14 cellular contexts compared by ENCODE assay signal in the genomic region with DNA sequence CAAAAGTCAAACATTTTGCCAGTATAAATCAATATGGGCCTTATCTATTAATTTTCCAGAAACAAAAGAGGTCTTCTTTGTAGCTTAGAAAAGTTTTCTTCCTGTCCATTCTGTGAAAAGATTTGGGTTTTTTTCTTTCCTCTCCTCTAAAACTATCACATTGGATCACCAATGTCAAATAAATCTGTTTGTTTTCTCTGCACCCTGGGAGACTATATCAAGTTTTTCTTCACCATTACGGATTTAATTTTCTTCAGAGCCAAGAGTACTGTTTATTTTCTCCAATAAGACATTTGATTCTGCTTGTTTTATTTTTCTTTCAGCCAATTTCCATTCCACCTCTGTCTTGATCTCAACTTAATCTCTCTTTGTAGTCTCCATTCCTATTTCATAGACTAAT. TPM values are rescaled to one million over a fixed set of nuclear protein-coding genes. Genes with fewer than 3 reads are reported as not detected.
DNase-seq lines count a peak whose midpoint lies in the region; ATAC-seq, FAIRE-seq and TF ChIP-seq lines count a peak whose summit lies in the region.
"Had no signal": no experiment of that assay in that cellular context is flagged by ENCODE, and none has a peak within 500 bp of the region (broad histone marks: within the 10 kb centered on the region; RNA-seq: fewer than 3 reads in every experiment).

No MANE protein-coding gene starts in this region.

- H3K56ac ChIP-seq in IMR-90 (ENCODE audit: extremely low read depth, insufficient read depth, low read length) (no peak overlapping the region), H1 (replicated peaks; ENCODE audit: insufficient read length, low read depth, low read length) (no peak overlapping the region)

- no peak for TF ChIP-seq EP300 in H1 (IDR thresholded peaks at IDR 0.05; ENCODE audit: borderline replicate concordance in 1 of 2, low read depth in 2 of 2, low read length in 2 of 2)

- DNase-seq in IMR-90 (no peak), H1 (ENCODE audit: low read depth in 1 of 2, low spot score in 2 of 2) (no peak), erythroblast (lab: John Stamatoyannopoulos, UW) (no peak), H4 (ENCODE audit: low spot score) (no peak)
- DNase-seq in naive thymus-derived CD4-positive, alpha-beta T cell = no peak
- DNase-seq in central memory CD4-positive, alpha-beta T cell = no peak
- DNase-seq: activated T-cell treated with anti-CD3 and anti-CD28 coated beads, Interleukin-2, amount 50 U/mL, for 1 hour; cerebellar nuclear complex; GOT3; NCI-H2171; retina had no signal

- H3K9ac ChIP-seq in IMR-90 (ENCODE audit: low read depth, low read length) (peak overlapping the region; percentile 25; the same call in 1 of the 2 replicates), H1 (replicated peaks in 1 of 4; ENCODE audit: extremely low read depth in 1 of 4, low read depth in 3 of 4, low read length in 3 of 4) (no peak overlapping the region; a peak in 1 of 7 replicates)

- H3K36me3 ChIP-seq in ACC112 (ENCODE audit: insufficient read depth, low read length) (no peaks in the 10 kb centered on the region), IMR-90 (ENCODE audit: control insufficient read depth, insufficient read depth, low read length) (no peaks in the 10 kb centered on the region), H1 (ENCODE audit: control insufficient read depth in 2 of 4, insufficient read depth in 4 of 4, low read length in 3 of 4) (no peaks in the 10 kb centered on the region; a peak in 1 of 8 replicates)
- no peaks in the 10 kb centered on the region for H3K36me3 ChIP-seq in naive thymus-derived CD4-positive, alpha-beta T cell (ENCODE audit: control insufficient read depth in 2 of 3, insufficient read depth in 3 of 3, low read length in 3 of 3)

- H2BK15ac ChIP-seq in IMR-90 (ENCODE audit: low read depth, low read length) = no peak overlapping the region
- H2BK15ac ChIP-seq in H1 (ENCODE audit: low read length) = no peak overlapping the region

- no peak overlapping the region for H2BK120ac ChIP-seq in IMR-90 (ENCODE audit: low read depth, low read length)
- no peak overlapping the region for H2BK120ac ChIP-seq in H1 (replicated peaks; ENCODE audit: low read depth, low read length)

- WGBS in IMR-90 (ENCODE audit: extremely low coverage in 2 of 2, insufficient read length in 1 of 2), 2 experiments = no CpG with 5 or more reads among the region's 1 CpG
- WGBS in H1 (ENCODE audit: extremely low coverage in 1 of 2, insufficient coverage in 1 of 2, insufficient read length in 1 of 2, insufficient replicate concordance in 2 of 2, low coverage in 1 of 2, low lambda C conversion rate in 2 of 2, missing lambda C conversion rate in 1 of 2), 2 experiments = 56% methylated on average over 1 of the region's 1 CpG; no CpG with 5 or more reads in 1 of the 2 experiments

- H3K4me1 Mint-ChIP-seq in naive thymus-derived CD4-positive, alpha-beta T cell = peaks cover 10 to 33% (median 22%) of the 10 kb centered on the region in 7 donors

- peak overlapping the region in 8 of 10 donors; percentile 2 to 88 (median 78) for H3K4me3 Mint-ChIP-seq in naive thymus-derived CD4-positive, alpha-beta T cell

- H3K27me3 ChIP-seq in ACC112 (ENCODE audit: insufficient read depth, low read length) (0 out of 2 replicates have a peak, but pooled peaks cover 5% of the 10 kb centered on the region), IMR-90 (ENCODE audit: control insufficient read depth, insufficient read depth, low read length) (peaks cover 17% of the 10 kb centered on the region), H1 (replicated peaks in 1 of 4; ENCODE audit: control insufficient read depth in 3 of 4, extremely low read depth in 1 of 4, insufficient read depth in 3 of 4, low read length in 3 of 4) (no peaks in the 10 kb centered on the region)
- peaks cover 0 to 5% of the 10 kb centered on the region in 2 donors for H3K27me3 ChIP-seq in naive thymus-derived CD4-positive, alpha-beta T cell (ENCODE audit: control insufficient read depth in 2 of 2, insufficient read depth in 2 of 2, low read length in 2 of 2)

- POLR2A ChIA-PET in IMR-90 (lab: Charles Lee; ENCODE audit: unreplicated experiment) = no interaction called here
- POLR2A ChIA-PET in H1 (lab: Charles Lee; ENCODE audit: partially characterized antibody) = interaction anchor here (0.8 to 1.2 kb wide), 3 partner anchors 9 to 14 kb away, joined by 3 to 13 read pairs (median 7); a partner anchor contains a TSS
- POLR2A ChIA-PET in naive thymus-derived CD4-positive, alpha-beta T cell (lab: Charles Lee) = no interaction called here

- CTCF ChIA-PET in IMR-90 (lab: Yijun Ruan, JAX) (interaction anchor here (0.7 kb wide), 1 partner anchor 14 kb away, joined by 3 read pairs; no protein-coding TSS in a partner anchor), H1 (lab: Charles Lee; ENCODE audit: partially characterized antibody) (interaction anchor here (1.1 to 1.2 kb wide), 2 partner anchors 11 to 22 kb away, joined by 3 to 4 read pairs; no protein-coding TSS in a partner anchor)
- CTCF ChIA-PET in naive thymus-derived CD4-positive, alpha-beta T cell (lab: Charles Lee) = interaction anchor here (0.5 to 0.6 kb wide), 2 partner anchors 30 to 80 kb away, joined by 3 read pairs; no protein-coding TSS in a partner anchor

- H2BK20ac ChIP-seq in IMR-90 (ENCODE audit: low read depth, low read length) = no peak overlapping the region
- H2BK20ac ChIP-seq in H1 (ENCODE audit: low read length) = no peak overlapping the region

- H3K14ac ChIP-seq in IMR-90 (replicated peaks; ENCODE audit: low read depth, low read length) (no peak overlapping the region), H1 (ENCODE audit: insufficient read length) (no peak overlapping the region)

- peak overlapping the region; percentile 5 for H2AFZ ChIP-seq in ACC112 (ENCODE audit: low read length, unreplicated experiment)
- H2AFZ ChIP-seq in IMR-90 (replicated peaks; ENCODE audit: low read length, poor library complexity) = no peak overlapping the region
- H2AFZ ChIP-seq in H1 (ENCODE audit: low read length) = no peak overlapping the region

- H3K9me3 ChIP-seq in IMR-90 (ENCODE audit: control insufficient read depth, insufficient read depth, low read length) (no peaks in the 10 kb centered on the region), H1 (ENCODE audit: insufficient read depth in 2 of 2, low read depth in 1 of 2, low read length in 1 of 2) (no peaks in the 10 kb centered on the region)
- H3K9me3 ChIP-seq in naive thymus-derived CD4-positive, alpha-beta T cell (ENCODE audit: control insufficient read depth in 2 of 3, low read length in 3 of 3) = no peaks in the 10 kb centered on the region

- H3K4me3 ChIP-seq in ACC112 (ENCODE audit: low read depth, low read length) (peak overlapping the region; percentile 82), IMR-90 (ENCODE audit: insufficient read depth, low read depth, low read length) (no peak overlapping the region), H1 (ENCODE audit: extremely low read depth in 1 of 4, insufficient read depth in 2 of 4, low read depth in 3 of 4, low read length in 4 of 4) (peak overlapping the region in 3 of 4 experiments; percentile 83 to 94 (median 88); a peak in 5 of 8 replicates)
- no peak overlapping the region for H3K4me3 ChIP-seq in naive thymus-derived CD4-positive, alpha-beta T cell (ENCODE audit: low read length)
- H3K4me3 ChIP-seq: lung had no signal

- H4K8ac ChIP-seq in IMR-90 (ENCODE audit: low read depth in 2 of 2, low read length in 2 of 2) (no peak overlapping the region), H1 (ENCODE audit: extremely low read depth, insufficient read depth, low read length) (no peak overlapping the region)

- H3K79me1 ChIP-seq in IMR-90 (ENCODE audit: low read depth in 1 of 2, low read length in 2 of 2) = peaks cover 0 to 8% of the 10 kb centered on the region in 2 experiments; a peak in 2 of 4 replicates
- H3K79me1 ChIP-seq in H1 (ENCODE audit: low read depth, low read length) = no peaks in the 10 kb centered on the region; the same call in none of the 2 replicates

- no peaks in the 10 kb centered on the region for H3K9me1 ChIP-seq in IMR-90 (ENCODE audit: insufficient read depth, low read length)

- peaks cover 0 to 48% (median 15%) of the 10 kb centered on the region in 5 donors for H3K27me3 Mint-ChIP-seq in naive thymus-derived CD4-positive, alpha-beta T cell

- H4K91ac ChIP-seq in IMR-90 (ENCODE audit: insufficient read depth, low read depth, low read length) = no peak overlapping the region
- H4K91ac ChIP-seq in H1 (replicated peaks; ENCODE audit: insufficient read length, low read length) = no peak overlapping the region

- no peaks in the 10 kb centered on the region for H3K79me2 ChIP-seq in ACC112 (ENCODE audit: control insufficient read depth, insufficient read depth, low read length, unreplicated experiment)
- peaks cover 0 to 17% of the 10 kb centered on the region in 2 experiments; a peak in 2 of 4 replicates for H3K79me2 ChIP-seq in H1 (ENCODE audit: control insufficient read depth in 1 of 2, insufficient read depth in 2 of 2, low read length in 2 of 2)

- no peak overlapping the region for H4K5ac ChIP-seq in IMR-90 (ENCODE audit: low read depth, low read length)
- no peak overlapping the region for H4K5ac ChIP-seq in H1 (ENCODE audit: insufficient read length, low read depth, low read length)

- H2BK5ac ChIP-seq in IMR-90 (ENCODE audit: low read depth, low read length, poor library complexity, severe bottlenecking) (no peak overlapping the region), H1 (ENCODE audit: low read depth, low read length) (no peak overlapping the region)

- no peak for TF ChIP-seq POLR2A in IMR-90 (IDR thresholded peaks at IDR 0.05; ENCODE audit: low read depth, low read length)
- TF ChIP-seq POLR2A in H1 (IDR thresholded peaks at IDR 0.05; ENCODE audit: control extremely low read depth in 1 of 2, low read depth in 2 of 2, low read length in 2 of 2) = no peak
- no peak for TF ChIP-seq POLR2A in erythroblast (IDR thresholded peaks at IDR 0.05; ENCODE audit: low read length)

- H3K4ac ChIP-seq in IMR-90 (ENCODE audit: low read depth, low read length) (no peak overlapping the region), H1 (replicated peaks; ENCODE audit: insufficient read length, low read depth, low read length) (no peak overlapping the region)

- dilution Hi-C loops in IMR-90 (cut with HindIII; ENCODE audit: low sequenced_read_pairs, unreplicated experiment) = no loop called here

- H3K27ac Mint-ChIP-seq in naive thymus-derived CD4-positive, alpha-beta T cell = peak overlapping the region in 2 of 9 donors; percentile 7 to 8

- H3K9me3 Mint-ChIP-seq in naive thymus-derived CD4-positive, alpha-beta T cell = no peaks in the 10 kb centered on the region

- H3K27ac ChIP-seq in ACC112 (ENCODE audit: low read depth, low read length) (no peak overlapping the region), IMR-90 (ENCODE audit: insufficient read depth, low read length) (no peak overlapping the region), H1 (ENCODE audit: low read depth, low read length) (no peak overlapping the region)
- H3K27ac ChIP-seq in naive thymus-derived CD4-positive, alpha-beta T cell (ENCODE audit: low read depth, low read length) = no peak overlapping the region

- H2AK5ac ChIP-seq in IMR-90 (ENCODE audit: low read depth, low read length) (no peak overlapping the region), H1 (ENCODE audit: low read depth, low read length) (no peak overlapping the region)

- H2BK12ac ChIP-seq in H1 (ENCODE audit: low read depth, low read length) = no peak overlapping the region

- H2AK9ac ChIP-seq in IMR-90 (replicated peaks; ENCODE audit: low read depth, low read length, poor library complexity) = no peak overlapping the region

- FAIRE-seq in H1 (lab: Jason Lieb, UNC) = no peak

- H3K18ac ChIP-seq in IMR-90 (ENCODE audit: low read depth, low read length) (no peak overlapping the region), H1 (ENCODE audit: extremely low read depth, low read length) (no peak overlapping the region)

- TF ChIP-seq RAD21 in IMR-90 (IDR thresholded peaks at IDR 0.05; ENCODE audit: low read length) (no peak), H1 (IDR thresholded peaks at IDR 0.05 in 1 of 2, conservative IDR thresholded peaks at IDR 0.05 in 1 of 2; ENCODE audit: low read depth in 2 of 2, low read length in 2 of 2) (no peak)

- ATAC-seq in IMR-90 (ENCODE audit: low read depth) (no peak), GM21528 (IDR thresholded peaks at IDR 0.05; ENCODE audit: low FRiP score, unreplicated experiment) (no peak)
- ATAC-seq in naive thymus-derived CD4-positive, alpha-beta T cell = no peak

- H3K4me2 ChIP-seq in IMR-90 (ENCODE audit: low read depth, low read length) (peak overlapping the region; percentile 89; the same call in 1 of the 2 replicates), H1 (ENCODE audit: insufficient read depth in 1 of 2, low read depth in 2 of 2, low read length in 2 of 2) (peak overlapping the region; percentile 73 to 77)

- in situ Hi-C loops in IMR-90 (cut with MboI; ENCODE audit: low sequenced_read_pairs) = no loop called here

- H3K23me2 ChIP-seq in H1 (ENCODE audit: low read depth, low read length) = peaks cover 9% of the 10 kb centered on the region; the same call in 1 of the 2 replicates

- H4K20me1 ChIP-seq in IMR-90 (ENCODE audit: insufficient read depth, low read length) (no peaks in the 10 kb centered on the region), H1 (replicated peaks in 1 of 2; ENCODE audit: control insufficient read depth in 1 of 2, insufficient read depth in 2 of 2, low read length in 2 of 2) (peaks cover 0 to 4% of the 10 kb centered on the region in 2 experiments)

- TF ChIP-seq CTCF in IMR-90 (conservative IDR thresholded peaks at IDR 0.05; ENCODE audit: low read depth, low read length) (no peak), H1 (IDR thresholded peaks at IDR 0.05; ENCODE audit: control extremely low read depth in 1 of 3, insufficient read depth in 1 of 3, low read depth in 1 of 3, low read length in 3 of 3) (no peak)

- H3K4me1 ChIP-seq in ACC112 (ENCODE audit: control insufficient read depth, insufficient read depth, low read length, unreplicated experiment) (peaks cover 11% of the 10 kb centered on the region), IMR-90 (ENCODE audit: control insufficient read depth, insufficient read depth, low read length) (no peaks in the 10 kb centered on the region; the same call in 1 of the 2 replicates), H1 (replicated peaks in 1 of 4; ENCODE audit: control insufficient read depth in 3 of 4, insufficient read depth in 4 of 4, low read length in 3 of 4) (peaks cover 3 to 17% (median 9%) of the 10 kb centered on the region in 4 experiments)
- H3K4me1 ChIP-seq in naive thymus-derived CD4-positive, alpha-beta T cell (ENCODE audit: control insufficient read depth in 2 of 2, insufficient read depth in 2 of 2, low read length in 2 of 2) = peaks cover 4 to 14% of the 10 kb centered on the region in 2 donors

- peaks cover 0 to 2% (median 0%) of the 10 kb centered on the region in 5 donors for H3K36me3 Mint-ChIP-seq in naive thymus-derived CD4-positive, alpha-beta T cell

- H3K23ac ChIP-seq in IMR-90 (ENCODE audit: low read depth, low read length) (no peak overlapping the region), H1 (ENCODE audit: insufficient read length) (no peak overlapping the region)

- BruUV-seq in IMR-90 (replicated peaks; lab: Mats Ljungman, UMichigan) = no TSS peak

- intact Hi-C loops in IMR-90 (cut with micrococcal nuclease) = no loop called here
- intact Hi-C loops in naive thymus-derived CD4-positive, alpha-beta T cell (cut with micrococcal nuclease) = no loop called here

RNA-seq across cellular contexts. Expression of a gene that starts 1.9 kb away (rescaled TPM):
- 1.4 TPM in 2 replicates for total RNA-seq in IMR-90 (2012; rRNA removed)
- polyA plus RNA-seq in IMR-90 (2012; rRNA removed) (3.2 and 3.7 TPM in 2 replicates), H1 (2011; rRNA removed) (33.5 and 54.4 TPM in 2 replicates)
- 3.2 and 5.4 TPM in 2 replicates for polyA plus RNA-seq in IMR-90 (2012; cell fraction: cytosol; rRNA removed)
- polyA plus RNA-seq in IMR-90 (2012; cell fraction: nucleus; rRNA removed; ENCODE audit: low replicate concordance) = 5.6 and 11.2 TPM in 2 replicates
- total RNA-seq in H1 (2021; fragmentation: NEBNext Ultra II Directional; extraction: Animal tissue kit (Norgen Biotek cat#: 25700)) = 31.8 and 33.3 TPM in 2 replicates
- polyA plus RNA-seq in H1 (2011; cell fraction: cytosol; rRNA removed) = 46.5 TPM
- 189 TPM for polyA plus RNA-seq in H1 (2011; cell fraction: nucleus; rRNA removed)
- 21.7 to 35.2 TPM (median 31.4 TPM) in 4 replicates for polyA plus RNA-seq in H1 (2012, experiment 1 of 2)
- 24.7 TPM for polyA plus RNA-seq in H1 (2012, experiment 2 of 2)
- 19.8 TPM for polyA plus RNA-seq in H1 (2013, experiment 1 of 2)
- polyA plus RNA-seq in H1 (2013, experiment 2 of 2) = 17.5 TPM
- polyA minus RNA-seq in H1 (2011; rRNA and poly(A)+ RNA removed) = 21.1 and 26.4 TPM in 2 replicates
- 24.1 TPM for polyA minus RNA-seq in H1 (2011; cell fraction: cytosol; rRNA and poly(A)+ RNA removed)
- 31.4 TPM for polyA minus RNA-seq in H1 (2011; cell fraction: nucleus; rRNA and poly(A)+ RNA removed)
- total RNA-seq in naive thymus-derived CD4-positive, alpha-beta T cell = 10 to 100 TPM in 4 of 5 experiments, under 1 TPM in 1; 0.73 to 34.6 (median 22.0) TPM
- polyA plus RNA-seq in naive thymus-derived CD4-positive, alpha-beta T cell = 1 to 10 TPM; 4.4 to 4.8 TPM
- 1.7 and 2.0 TPM in 2 replicates for total RNA-seq in H4 (2014; rRNA removed; shearing (Covaris generic))

RNA-seq across cellular contexts. Expression of a gene that starts 15.6 kb away (rescaled TPM):
- total RNA-seq in IMR-90 (2012; rRNA removed) = 18.6 and 22.8 TPM in 2 replicates
- polyA plus RNA-seq in IMR-90 (2012; rRNA removed) (10.1 and 11.0 TPM in 2 replicates), H1 (2011; rRNA removed) (8.9 and 12.0 TPM in 2 replicates)
- polyA plus RNA-seq in IMR-90 (2012; cell fraction: cytosol; rRNA removed) = 3.7 and 4.8 TPM in 2 replicates
- 2.7 and 11.3 TPM in 2 replicates for polyA plus RNA-seq in IMR-90 (2012; cell fraction: nucleus; rRNA removed; ENCODE audit: low replicate concordance)
- total RNA-seq in H1 (2021; fragmentation: NEBNext Ultra II Directional; extraction: Animal tissue kit (Norgen Biotek cat#: 25700)) = 21.3 and 25.9 TPM in 2 replicates
- polyA plus RNA-seq in H1 (2011; cell fraction: cytosol; rRNA removed) = 15.7 TPM
- polyA plus RNA-seq in H1 (2011; cell fraction: nucleus; rRNA removed) = 9.0 TPM
- polyA plus RNA-seq in H1 (2012, experiment 1 of 2) = 14.5 to 21.7 TPM (median 17.9 TPM) in 4 replicates
- 3.8 TPM for polyA plus RNA-seq in H1 (2012, experiment 2 of 2)
- polyA plus RNA-seq in H1 (2013, experiment 1 of 2) = 15.4 TPM
- 14.8 TPM for polyA plus RNA-seq in H1 (2013, experiment 2 of 2)
- polyA minus RNA-seq in H1 (2011; rRNA and poly(A)+ RNA removed) = 28.2 and 34.7 TPM in 2 replicates
- polyA minus RNA-seq in H1 (2011; cell fraction: cytosol; rRNA and poly(A)+ RNA removed) = 12.4 TPM
- 15.7 TPM for polyA minus RNA-seq in H1 (2011; cell fraction: nucleus; rRNA and poly(A)+ RNA removed)
- total RNA-seq in naive thymus-derived CD4-positive, alpha-beta T cell = 10 to 100 TPM; 24.5 to 41.9 (median 30.6) TPM
- polyA plus RNA-seq in naive thymus-derived CD4-positive, alpha-beta T cell = 10 to 100 TPM; 21.2 to 26.3 TPM
- 21.8 and 23.1 TPM in 2 replicates for total RNA-seq in H4 (2014; rRNA removed; shearing (Covaris generic))

RNA-seq across cellular contexts. Expression of a gene that starts 15.6 kb away (rescaled TPM):
- total RNA-seq in IMR-90 (2012; rRNA removed) = 3.6 and 3.8 TPM in 2 replicates
- polyA plus RNA-seq in IMR-90 (2012; rRNA removed) (4.8 and 4.9 TPM in 2 replicates), H1 (2011; rRNA removed) (4.0 and 5.2 TPM in 2 replicates)
- polyA plus RNA-seq in IMR-90 (2012; cell fraction: cytosol; rRNA removed) = 2.7 and 3.9 TPM in 2 replicates
- polyA plus RNA-seq in IMR-90 (2012; cell fraction: nucleus; rRNA removed; ENCODE audit: low replicate concordance) = 3.6 and 6.0 TPM in 2 replicates
- 4.2 and 4.9 TPM in 2 replicates for total RNA-seq in H1 (2021; fragmentation: NEBNext Ultra II Directional; extraction: Animal tissue kit (Norgen Biotek cat#: 25700))
- polyA plus RNA-seq in H1 (2011; cell fraction: cytosol; rRNA removed) = 3.8 TPM
- 5.2 TPM for polyA plus RNA-seq in H1 (2011; cell fraction: nucleus; rRNA removed)
- 3.2 to 3.9 TPM (median 3.6 TPM) in 4 replicates for polyA plus RNA-seq in H1 (2012, experiment 1 of 2)
- polyA plus RNA-seq in H1 (2012, experiment 2 of 2) = 4.6 TPM
- 2.6 TPM for polyA plus RNA-seq in H1 (2013, experiment 1 of 2)
- polyA plus RNA-seq in H1 (2013, experiment 2 of 2) = 2.3 TPM
- 5.7 and 7.4 TPM in 2 replicates for polyA minus RNA-seq in H1 (2011; rRNA and poly(A)+ RNA removed)
- 3.6 TPM for polyA minus RNA-seq in H1 (2011; cell fraction: cytosol; rRNA and poly(A)+ RNA removed)
- 4.1 TPM for polyA minus RNA-seq in H1 (2011; cell fraction: nucleus; rRNA and poly(A)+ RNA removed)
- total RNA-seq in naive thymus-derived CD4-positive, alpha-beta T cell = 10 to 100 TPM in 2 of 5 experiments, 1 to 10 TPM in 3; 8.3 to 13.8 (median 9.5) TPM
- polyA plus RNA-seq in naive thymus-derived CD4-positive, alpha-beta T cell = 1 to 10 TPM; 5.8 to 8.7 TPM
- total RNA-seq in H4 (2014; rRNA removed; shearing (Covaris generic)) = 1.7 and 2.3 TPM in 2 replicates

RNA-seq across cellular contexts. Expression of a gene that starts 29.2 kb away (rescaled TPM):
- total RNA-seq in IMR-90 (2012; rRNA removed) = 12.2 and 20.6 TPM in 2 replicates
- polyA plus RNA-seq in IMR-90 (2012; rRNA removed) = 29.6 and 33.1 TPM in 2 replicates
- polyA plus RNA-seq in IMR-90 (2012; cell fraction: cytosol; rRNA removed) = 31.0 and 41.4 TPM in 2 replicates
- 27.9 and 35.2 TPM in 2 replicates for polyA plus RNA-seq in IMR-90 (2012; cell fraction: nucleus; rRNA removed; ENCODE audit: low replicate concordance)
- 42.0 and 43.8 TPM in 2 replicates for total RNA-seq in H1 (2021; fragmentation: NEBNext Ultra II Directional; extraction: Animal tissue kit (Norgen Biotek cat#: 25700))
- polyA plus RNA-seq in H1 (2011; rRNA removed) = 29.4 and 31.2 TPM in 2 replicates
- 51.1 TPM for polyA plus RNA-seq in H1 (2011; cell fraction: cytosol; rRNA removed)
- polyA plus RNA-seq in H1 (2011; cell fraction: nucleus; rRNA removed) = 35.3 TPM
- polyA plus RNA-seq in H1 (2012, experiment 1 of 2) = 37.0 to 47.9 TPM (median 45.6 TPM) in 4 replicates
- 29.9 TPM for polyA plus RNA-seq in H1 (2012, experiment 2 of 2)
- polyA plus RNA-seq in H1 (2013, experiment 1 of 2) = 48.3 TPM
- 56.7 TPM for polyA plus RNA-seq in H1 (2013, experiment 2 of 2)
- 11.3 and 15.2 TPM in 2 replicates for polyA minus RNA-seq in H1 (2011; rRNA and poly(A)+ RNA removed)
- polyA minus RNA-seq in H1 (2011; cell fraction: cytosol; rRNA and poly(A)+ RNA removed) = 16.9 TPM
- polyA minus RNA-seq in H1 (2011; cell fraction: nucleus; rRNA and poly(A)+ RNA removed) = 12.4 TPM
- total RNA-seq in naive thymus-derived CD4-positive, alpha-beta T cell = 10 to 100 TPM; 39.4 to 60.3 (median 46.6) TPM
- 10 to 100 TPM; 40.6 to 58.0 TPM for polyA plus RNA-seq in naive thymus-derived CD4-positive, alpha-beta T cell
- 37.1 and 46.2 TPM in 2 replicates for total RNA-seq in H4 (2014; rRNA removed; shearing (Covaris generic))

RNA-seq across cellular contexts. Expression of a gene that starts 34.0 kb away (rescaled TPM):
- total RNA-seq in IMR-90 (2012; rRNA removed) = 28.6 and 32.4 TPM in 2 replicates
- polyA plus RNA-seq in IMR-90 (2012; rRNA removed) (49.0 and 52.6 TPM in 2 replicates), H1 (2011; rRNA removed) (88.2 and 90.3 TPM in 2 replicates)
- 54.1 and 68.7 TPM in 2 replicates for polyA plus RNA-seq in IMR-90 (2012; cell fraction: cytosol; rRNA removed)
- 51.4 and 69.9 TPM in 2 replicates for polyA plus RNA-seq in IMR-90 (2012; cell fraction: nucleus; rRNA removed; ENCODE audit: low replicate concordance)
- 80.9 and 94.0 TPM in 2 replicates for total RNA-seq in H1 (2021; fragmentation: NEBNext Ultra II Directional; extraction: Animal tissue kit (Norgen Biotek cat#: 25700))
- 76.8 TPM for polyA plus RNA-seq in H1 (2011; cell fraction: cytosol; rRNA removed)
- 68.8 TPM for polyA plus RNA-seq in H1 (2011; cell fraction: nucleus; rRNA removed)
- polyA plus RNA-seq in H1 (2012, experiment 1 of 2) = 78.5 to 95.4 TPM (median 90.5 TPM) in 4 replicates
- 85.8 TPM for polyA plus RNA-seq in H1 (2012, experiment 2 of 2)
- 73.6 TPM for polyA plus RNA-seq in H1 (2013, experiment 1 of 2)
- polyA plus RNA-seq in H1 (2013, experiment 2 of 2) = 72.9 TPM
- 14.7 and 15.6 TPM in 2 replicates for polyA minus RNA-seq in H1 (2011; rRNA and poly(A)+ RNA removed)
- polyA minus RNA-seq in H1 (2011; cell fraction: cytosol; rRNA and poly(A)+ RNA removed) = 22.7 TPM
- polyA minus RNA-seq in H1 (2011; cell fraction: nucleus; rRNA and poly(A)+ RNA removed) = 13.9 TPM
- total RNA-seq in naive thymus-derived CD4-positive, alpha-beta T cell = 10 to 100 TPM; 37.7 to 71.2 (median 43.5) TPM
- polyA plus RNA-seq in naive thymus-derived CD4-positive, alpha-beta T cell = 10 to 100 TPM; 50.1 to 62.3 TPM
- 55.6 and 70.1 TPM in 2 replicates for total RNA-seq in H4 (2014; rRNA removed; shearing (Covaris generic))

Comparison
In these comparisons a context has a peak if more than half of its experiments do, and no peak if none do; other contexts are left out.
1. H3K4me3 ChIP-seq: peak in ACC112 (single experiment) and H1 (3 of 4); none in IMR-90 (single experiment) and naive thymus-derived CD4-positive, alpha-beta T cell (single experiment).